15 cellular contexts compared by ENCODE assay signal in genomic region chr5:116502616-116503015, GRCh38.
DNase-seq lines count a peak whose midpoint lies in the region; ATAC-seq and TF ChIP-seq lines count a peak whose summit lies in the region.
"Had no signal": no experiment of that assay in that cellular context is flagged by ENCODE, and none has a peak within 500 bp of the region (broad histone marks: within the 10 kb centered on the region; RNA-seq: fewer than 3 reads in every experiment).

No MANE protein-coding gene starts in this region.

- H3K4me3 Mint-ChIP-seq in mesothelial cell of epicardium (no peak overlapping the region), type B pancreatic cell (peak overlapping the region; percentile 9)
- no peak overlapping the region for H3K4me3 Mint-ChIP-seq in stimulated activated memory B cell treated with anti-CD40 and anti-IgM and Interleukin-4, amounts not matched to agents 10 μg/mL and 1 μg/mL and 100 μg/mL, for 72 hours
- H3K4me3 Mint-ChIP-seq: naive thymus-derived CD8-positive, alpha-beta T cell; T-helper 1 cell treated with Interleukin-12 subunit alpha and Interleukin-12 subunit beta and Interleukin-4 antibody, amounts not matched to agents 30 μg/mL and 1 μg/mL, for 36 hours had no signal

- H3K36me3 ChIP-seq in cardiac muscle cell (no peaks in the 10 kb centered on the region), right atrium auricular region (no peaks in the 10 kb centered on the region), brain microvascular endothelial cell (replicated peaks) (no peaks in the 10 kb centered on the region)
- H3K36me3 ChIP-seq: thoracic aorta had no signal

- H3K9me3 Mint-ChIP-seq in mesothelial cell of epicardium = no peaks in the 10 kb centered on the region
- H3K9me3 Mint-ChIP-seq in type B pancreatic cell = no peaks in the 10 kb centered on the region
- H3K9me3 Mint-ChIP-seq in stimulated activated memory B cell treated with anti-CD40 and anti-IgM and Interleukin-4, amounts not matched to agents 10 μg/mL and 1 μg/mL and 100 μg/mL, for 72 hours = no peaks in the 10 kb centered on the region
- H3K9me3 Mint-ChIP-seq: naive thymus-derived CD8-positive, alpha-beta T cell; T-helper 1 cell treated with Interleukin-12 subunit alpha and Interleukin-12 subunit beta and Interleukin-4 antibody, amounts not matched to agents 30 μg/mL and 1 μg/mL, for 36 hours had no signal

- TF ChIP-seq CTCF in cardiac muscle cell (IDR thresholded peaks at IDR 0.05; ENCODE audit: low read depth, low read length) (no peak), right atrium auricular region (IDR thresholded peaks at IDR 0.05) (no peak), brain microvascular endothelial cell (IDR thresholded peaks at IDR 0.05; ENCODE audit: low read depth, low read length, missing control alignments) (no peak), mesothelial cell of epicardium (IDR thresholded peaks at IDR 0.05; ENCODE audit: unreplicated experiment) (no peak), type B pancreatic cell (conservative IDR thresholded peaks at IDR 0.05) (no peak)

- H3K36me3 Mint-ChIP-seq in mesothelial cell of epicardium (peaks cover 9% of the 10 kb centered on the region), type B pancreatic cell (peaks cover 37% of the 10 kb centered on the region)
- H3K36me3 Mint-ChIP-seq in stimulated activated memory B cell treated with anti-CD40 and anti-IgM and Interleukin-4, amounts not matched to agents 10 μg/mL and 1 μg/mL and 100 μg/mL, for 72 hours = peaks cover 6% of the 10 kb centered on the region

- H3K27me3 Mint-ChIP-seq in mesothelial cell of epicardium (ENCODE audit: low read depth) (no peaks in the 10 kb centered on the region), type B pancreatic cell (no peaks in the 10 kb centered on the region)
- H3K27me3 Mint-ChIP-seq in stimulated activated memory B cell treated with anti-CD40 and anti-IgM and Interleukin-4, amounts not matched to agents 10 μg/mL and 1 μg/mL and 100 μg/mL, for 72 hours = no peaks in the 10 kb centered on the region
- H3K27me3 Mint-ChIP-seq: naive thymus-derived CD8-positive, alpha-beta T cell had no signal

- no peak overlapping the region for H3K4me3 ChIP-seq in cardiac muscle cell
- H3K4me3 ChIP-seq in right atrium auricular region = no peak overlapping the region
- no peak overlapping the region for H3K4me3 ChIP-seq in brain microvascular endothelial cell (ENCODE audit: low read depth, low read length)
- H3K4me3 ChIP-seq: A549, thoracic aorta had no signal

- H3K27ac Mint-ChIP-seq in mesothelial cell of epicardium (peak overlapping the region; percentile 92), type B pancreatic cell (no peak overlapping the region)
- H3K27ac Mint-ChIP-seq in stimulated activated memory B cell treated with anti-CD40 and anti-IgM and Interleukin-4, amounts not matched to agents 10 μg/mL and 1 μg/mL and 100 μg/mL, for 72 hours = no peak overlapping the region
- H3K27ac Mint-ChIP-seq: T-helper 1 cell treated with Interleukin-12 subunit alpha and Interleukin-12 subunit beta and Interleukin-4 antibody, amounts not matched to agents 30 μg/mL and 1 μg/mL, for 36 hours had no signal

- H3K27ac ChIP-seq in cardiac muscle cell = peak overlapping the region; percentile 45
- H3K27ac ChIP-seq in right atrium auricular region = no peak overlapping the region
- H3K27ac ChIP-seq in brain microvascular endothelial cell = no peak overlapping the region
- H3K27ac ChIP-seq: A549, thoracic aorta had no signal

- no peak for TF ChIP-seq POLR2A in GM18505 (IDR thresholded peaks at IDR 0.05; ENCODE audit: borderline replicate concordance, extremely low read depth, insufficient read depth, insufficient read length)

- ATAC-seq in GM18505 (IDR thresholded peaks at IDR 0.05; ENCODE audit: unreplicated experiment) = no peak
- ATAC-seq in stimulated activated memory B cell treated with anti-CD40 and anti-IgM and Interleukin-4, amounts not matched to agents 10 μg/mL and 1 μg/mL and 100 μg/mL, for 72 hours = no peak
- ATAC-seq: A549; naive thymus-derived CD8-positive, alpha-beta T cell had no signal

- H3K4me1 Mint-ChIP-seq in mesothelial cell of epicardium (peaks cover 87% of the 10 kb centered on the region), type B pancreatic cell (ENCODE audit: unreplicated experiment) (peaks cover 61% of the 10 kb centered on the region)
- no peaks in the 10 kb centered on the region for H3K4me1 Mint-ChIP-seq in stimulated activated memory B cell treated with anti-CD40 and anti-IgM and Interleukin-4, amounts not matched to agents 10 μg/mL and 1 μg/mL and 100 μg/mL, for 72 hours
- H3K4me1 Mint-ChIP-seq: naive thymus-derived CD8-positive, alpha-beta T cell had no signal

- H3K9me3 ChIP-seq in cardiac muscle cell (ENCODE audit: low read depth) (no peaks in the 10 kb centered on the region), right atrium auricular region (no peaks in the 10 kb centered on the region)
- H3K9me3 ChIP-seq: A549, thoracic aorta had no signal

- in situ Hi-C loops in brain microvascular endothelial cell (cut with HindIII; ENCODE audit: low pct_ligation_motif_present, low sequenced_read_pairs) = no loop called here

- DNase-seq in cardiac muscle cell (ENCODE audit: low read depth in 1 of 2, low spot score in 1 of 2) = peak; percentile 48 to 62
- no peak for DNase-seq in right atrium auricular region (ENCODE audit: low spot score)
- DNase-seq in brain microvascular endothelial cell = peak; percentile 53
- peak; percentile 41 to 66 for DNase-seq in mesothelial cell of epicardium (ENCODE audit: low spot score in 2 of 2, unreplicated experiment in 2 of 2)
- no peak for DNase-seq in type B pancreatic cell (ENCODE audit: extremely low spot score, unreplicated experiment)
- DNase-seq in amniotic stem cell (lab: John Stamatoyannopoulos, UW) = no peak
- DNase-seq: activated CD4-positive, alpha-beta T cell treated with anti-CD3 and anti-CD28 coated beads for 4 hours; activated T-cell treated with anti-CD3 and anti-CD28 coated beads, Interleukin-2, amount 50 U/mL, for 48 hours; H7; naive thymus-derived CD8-positive, alpha-beta T cell had no signal

- H3K27me3 ChIP-seq in cardiac muscle cell (no peaks in the 10 kb centered on the region), right atrium auricular region (no peaks in the 10 kb centered on the region), brain microvascular endothelial cell (replicated peaks) (no peaks in the 10 kb centered on the region)

- H3K4me1 ChIP-seq in cardiac muscle cell (ENCODE audit: low read depth) (peaks cover 27% of the 10 kb centered on the region), right atrium auricular region (peaks cover 0 to 10% of the 10 kb centered on the region in 2 donors)
- H3K4me1 ChIP-seq: A549 had no signal

Comparison
In these comparisons a context has a peak if more than half of its experiments do, and no peak if none do; other contexts are left out.
1. DNase-seq: peak in cardiac muscle cell (2 of 2), brain microvascular endothelial cell (single experiment) and mesothelial cell of epicardium (2 of 2); none in right atrium auricular region (single experiment), type B pancreatic cell (single experiment) and amniotic stem cell (single experiment).